21 cellular contexts compared by ENCODE assay signal in the genomic region with DNA sequence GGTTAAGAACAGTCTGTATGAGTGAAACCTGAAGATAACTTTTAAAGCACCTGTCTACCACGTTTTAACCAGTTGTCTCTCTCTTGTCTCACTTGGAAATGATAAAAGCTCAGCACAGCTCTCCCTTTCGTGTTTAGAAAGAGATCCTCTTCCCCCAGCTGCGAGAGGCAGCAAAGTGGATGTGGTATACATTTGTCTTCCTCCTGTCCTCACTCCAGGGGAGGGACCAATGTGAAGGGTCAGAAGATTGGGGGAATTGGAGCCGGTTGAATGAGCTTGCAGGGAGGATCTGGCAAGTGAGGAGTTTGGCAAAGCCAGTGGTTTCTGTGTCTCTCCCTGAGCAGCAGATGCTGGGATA. TPM values are rescaled to one million over a fixed set of nuclear protein-coding genes. Genes with fewer than 3 reads are reported as not detected.
DNase-seq lines count a peak whose midpoint lies in the region; ATAC-seq and TF ChIP-seq lines count a peak whose summit lies in the region.
"Had no signal": no experiment of that assay in that cellular context is flagged by ENCODE, and none has a peak within 500 bp of the region (broad histone marks: within the 10 kb centered on the region; RNA-seq: fewer than 3 reads in every experiment).

No MANE protein-coding gene starts in this region.

- DNase-seq in H9 (no peak), RPMI8226 (peak; percentile 31), left kidney (ENCODE audit: low read depth, low spot score) (peak; percentile 34), thoracic aorta (ENCODE audit: low spot score) (no peak), NCI-H1417 (lab: John Stamatoyannopoulos, UW) (no peak), KG1 (lab: John Stamatoyannopoulos, UW) (no peak), SKM-1 (lab: John Stamatoyannopoulos, UW; ENCODE audit: unreplicated experiment) (no peak)
- DNase-seq: activated CD8-positive, alpha-beta T cell treated with anti-CD3 and anti-CD28 coated beads for 36 hours; colonic mucosa; effector memory CD8-positive, alpha-beta T cell; GOT3; kidney glomerular epithelial cell; NCI-H1092; NCI-H2029; NCI-H526 had no signal

- H2AK5ac ChIP-seq in H9 (ENCODE audit: insufficient read length, low read length): no peak overlapping the region

- H2BK12ac ChIP-seq in H9 (ENCODE audit: insufficient read length, low read depth, low read length): no peak overlapping the region

- H3K27ac Mint-ChIP-seq in H9: peak overlapping the region in 2 of 3 experiments; percentile 39 to 79; a peak in 3 of 7 replicates
- H3K27ac Mint-ChIP-seq: activated CD8-positive, alpha-beta T cell treated with anti-CD3 and anti-CD28 coated beads for 36 hours; activated naive CD4-positive, alpha-beta T cell treated with anti-CD3 and anti-CD28 coated beads, Interleukin-2, amount 50 U/mL, for 24 hours; activated T-helper 2 cell treated with anti-CD3 and anti-CD28 coated beads, Interferon-gamma antibody, Interleukin-2, Interleukin-4, amounts not matched to agents 10 μg/mL and 5 μg/mL and 100 μg/mL, durations not matched to agents 14 hours and 24 hours and 36 hours; effector memory CD8-positive, alpha-beta T cell; T-helper 1 cell treated with Interleukin-12 subunit alpha and Interleukin-12 subunit beta and Interleukin-4 antibody, amounts not matched to agents 30 μg/mL and 1 μg/mL, for 36 hours had no signal

- no peak overlapping the region for H2BK20ac ChIP-seq in H9 (ENCODE audit: low read depth, low read length, poor library complexity, severe bottlenecking)

- H3K9me3 ChIP-seq in H9 (ENCODE audit: control insufficient read depth, low read depth, low read length) (no peaks in the 10 kb centered on the region), thoracic aorta (no peaks in the 10 kb centered on the region)
- H3K9me3 ChIP-seq: colonic mucosa, esophagus muscularis mucosa, neutrophil had no signal

- no peaks in the 10 kb centered on the region for H3K79me1 ChIP-seq in H9 (ENCODE audit: insufficient read depth, low read depth, low read length, poor library complexity, severe bottlenecking)

- peaks cover 4 to 28% (median 5%) of the 10 kb centered on the region in 3 experiments; a peak in 6 of 7 replicates for H3K36me3 Mint-ChIP-seq in H9 (ENCODE audit: insufficient read depth in 1 of 3, low read depth in 3 of 3)
- H3K36me3 Mint-ChIP-seq: activated naive CD4-positive, alpha-beta T cell treated with anti-CD3 and anti-CD28 coated beads, Interleukin-2, amount 50 U/mL, for 24 hours had no signal

- H3K23ac ChIP-seq in H9 (ENCODE audit: insufficient read length, low read depth, low read length): no peak overlapping the region

- no peaks in the 10 kb centered on the region for H3K27me3 Mint-ChIP-seq in H9 (ENCODE audit: low read depth)
- H3K27me3 Mint-ChIP-seq: activated CD8-positive, alpha-beta T cell treated with anti-CD3 and anti-CD28 coated beads for 36 hours had no signal

- H4K20me1 ChIP-seq in H9 (ENCODE audit: control insufficient read depth, insufficient read depth, insufficient read length): no peaks in the 10 kb centered on the region

- H3K27me3 ChIP-seq in H9 (ENCODE audit: insufficient read depth, low read length) (no peaks in the 10 kb centered on the region), thoracic aorta (replicated peaks; ENCODE audit: insufficient read depth) (no peaks in the 10 kb centered on the region)
- H3K27me3 ChIP-seq: colonic mucosa, esophagus muscularis mucosa had no signal

- H3K4me1 Mint-ChIP-seq in H9: peaks cover 28 to 40% of the 10 kb centered on the region in 2 experiments

- no peak overlapping the region for H3K18ac ChIP-seq in H9 (ENCODE audit: insufficient read length, low read depth, low read length)

- H2BK15ac ChIP-seq in H9 (ENCODE audit: low read depth, low read length): no peak overlapping the region

- H3K4me3 Mint-ChIP-seq in H9: no peak overlapping the region
- H3K4me3 Mint-ChIP-seq: activated CD8-positive, alpha-beta T cell treated with anti-CD3 and anti-CD28 coated beads for 36 hours; activated naive CD4-positive, alpha-beta T cell treated with anti-CD3 and anti-CD28 coated beads, Interleukin-2, amount 50 U/mL, for 24 hours; effector memory CD8-positive, alpha-beta T cell; T-helper 1 cell treated with Interleukin-12 subunit alpha and Interleukin-12 subunit beta and Interleukin-4 antibody, amounts not matched to agents 30 μg/mL and 1 μg/mL, for 36 hours had no signal

- no peak overlapping the region for H3K9ac ChIP-seq in H9 (ENCODE audit: extremely low read depth, insufficient read length, low read length)

- H3K4me3 ChIP-seq in thoracic aorta: no peak overlapping the region
- H3K4me3 ChIP-seq: colonic mucosa, esophagus muscularis mucosa had no signal

- H4K5ac ChIP-seq in H9 (ENCODE audit: insufficient read length, low read depth, low read length): no peak overlapping the region

- H4K91ac ChIP-seq in H9 (ENCODE audit: insufficient read length, low read depth, low read length): no peak overlapping the region

- H2AFZ ChIP-seq in H9 (ENCODE audit: low read length): no peak overlapping the region

- H3K27ac ChIP-seq in H9 (ENCODE audit: insufficient read length, low read depth, low read length) (no peak overlapping the region), thoracic aorta (peak overlapping the region; percentile 14 to 66)
- H3K27ac ChIP-seq: colonic mucosa, esophagus muscularis mucosa, neutrophil had no signal

- ATAC-seq in thoracic aorta (ENCODE audit: insufficient number of reproducible peaks, low FRiP score, low read depth) (no peak), GM21515 (IDR thresholded peaks at IDR 0.05; ENCODE audit: unreplicated experiment) (no peak)
- ATAC-seq: activated CD8-positive, alpha-beta T cell treated with anti-CD3 and anti-CD28 coated beads for 36 hours; effector memory CD8-positive, alpha-beta T cell had no signal

- no peak overlapping the region for H2BK120ac ChIP-seq in H9 (ENCODE audit: low read depth, low read length, poor library complexity, severe bottlenecking)

- no peak overlapping the region for H3T11ph ChIP-seq in H9 (ENCODE audit: low read length)

- H3K36me3 ChIP-seq in thoracic aorta: peaks cover 4% of the 10 kb centered on the region
- H3K36me3 ChIP-seq: colonic mucosa, neutrophil had no signal

- no peaks in the 10 kb centered on the region for H3K23me2 ChIP-seq in H9 (ENCODE audit: insufficient read length, low read depth, low read length, poor library complexity, severe bottlenecking)

- H3K56ac ChIP-seq in H9 (ENCODE audit: insufficient read length, low read depth, low read length): no peak overlapping the region

- no peak overlapping the region for H2BK5ac ChIP-seq in H9 (ENCODE audit: insufficient read length, low read length)

- no peak overlapping the region for H3K4me2 ChIP-seq in H9 (ENCODE audit: insufficient read depth, insufficient read length, low read length)

- no peaks in the 10 kb centered on the region for H3K79me2 ChIP-seq in H9 (ENCODE audit: insufficient read depth, low read length)

- WGBS in H9 (ENCODE audit: extremely low coverage, insufficient read length, low lambda C conversion rate): no CpG with 5 or more reads among the region's 4 CpGs

- no peak overlapping the region for H4K8ac ChIP-seq in H9 (replicated peaks; ENCODE audit: insufficient read length, low read depth, low read length)

- no peaks in the 10 kb centered on the region for H3K4me1 ChIP-seq in H9 (ENCODE audit: insufficient read depth, low read length)
- peaks cover 46 to 83% of the 10 kb centered on the region in 2 donors for H3K4me1 ChIP-seq in thoracic aorta (ENCODE audit: control insufficient read depth in 1 of 2, low read depth in 2 of 2)
- H3K4me1 ChIP-seq: colonic mucosa had no signal

- no peak overlapping the region for H3K4ac ChIP-seq in H9 (ENCODE audit: low read depth, low read length)

- TF ChIP-seq CTCF in H9 (conservative IDR thresholded peaks at IDR 0.05): no peak
- TF ChIP-seq CTCF in thoracic aorta (IDR thresholded peaks at IDR 0.05): no peak

- no peak overlapping the region for H3K14ac ChIP-seq in H9 (ENCODE audit: insufficient read depth, low read length)

- H3K9me3 Mint-ChIP-seq in H9: no peaks in the 10 kb centered on the region
- H3K9me3 Mint-ChIP-seq: activated CD8-positive, alpha-beta T cell treated with anti-CD3 and anti-CD28 coated beads for 36 hours; activated naive CD4-positive, alpha-beta T cell treated with anti-CD3 and anti-CD28 coated beads, Interleukin-2, amount 50 U/mL, for 24 hours; activated T-helper 2 cell treated with anti-CD3 and anti-CD28 coated beads, Interferon-gamma antibody, Interleukin-2, Interleukin-4, amounts not matched to agents 10 μg/mL and 5 μg/mL and 100 μg/mL, durations not matched to agents 14 hours and 24 hours and 36 hours; effector memory CD8-positive, alpha-beta T cell; T-helper 1 cell treated with Interleukin-12 subunit alpha and Interleukin-12 subunit beta and Interleukin-4 antibody, amounts not matched to agents 30 μg/mL and 1 μg/mL, for 36 hours had no signal

RNA-seq across cellular contexts. Expression of a gene that starts 14.6 kb away (rescaled TPM):
- 6.0 and 6.8 TPM in 2 replicates for total RNA-seq in H9 (2021)
- 100 to 1,000 TPM in 1 of 2 donors, 10 to 100 TPM in 1; 73.3 to 113 TPM for total RNA-seq in thoracic aorta

Comparison
In these comparisons a context has a peak if more than half of its experiments do, and no peak if none do; other contexts are left out.
1. DNase-seq: peak in RPMI8226 (single experiment) and left kidney (single experiment); none in H9 (single experiment), thoracic aorta (single experiment), NCI-H1417 (0 of 3), KG1 (single experiment) and SKM-1 (single experiment).